ENCODE assay signal across 25 cellular contexts in the genomic region with DNA sequence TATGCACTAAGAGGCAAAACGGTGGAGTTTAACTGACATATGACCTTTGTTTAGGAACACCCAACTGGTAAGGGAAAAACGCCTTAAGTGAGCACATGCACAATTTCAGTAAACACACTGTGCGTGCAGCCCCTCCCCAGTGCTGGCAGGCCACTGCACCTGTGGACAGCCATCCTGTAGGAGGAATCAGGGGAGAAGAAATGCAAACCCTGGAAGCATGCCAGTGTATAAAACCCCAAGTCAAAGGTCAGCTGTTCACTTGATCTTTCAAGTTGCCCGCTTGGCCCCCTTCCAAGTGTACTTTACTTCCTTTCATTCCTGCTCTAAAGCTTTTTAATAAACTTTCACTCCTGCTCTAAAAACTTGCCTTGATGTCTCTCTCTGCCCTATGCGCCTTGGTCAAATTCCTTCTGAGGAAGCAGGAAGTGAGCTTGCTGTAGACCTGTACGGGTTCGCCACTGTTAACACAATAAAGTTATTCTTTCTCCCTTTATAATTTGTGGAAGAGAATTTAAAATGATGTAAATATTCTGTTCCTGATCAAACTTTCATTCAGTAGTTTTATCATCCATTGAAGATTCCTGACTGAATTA. TPM values are rescaled to one million over a fixed set of nuclear protein-coding genes. Genes with fewer than 3 reads are reported as not detected.
DNase-seq lines count a peak whose midpoint lies in the region; ATAC-seq, FAIRE-seq and TF ChIP-seq lines count a peak whose summit lies in the region.
"Had no signal": no experiment of that assay in that cellular context is flagged by ENCODE, and none has a peak within 500 bp of the region (broad histone marks: within the 10 kb centered on the region; RNA-seq: fewer than 3 reads in every experiment).

No MANE protein-coding gene starts in this region.

- peak overlapping the region in 1 of 5 donors; percentile 20 for H3K4me3 Mint-ChIP-seq in immature natural killer cell
- H3K4me3 Mint-ChIP-seq in stimulated activated naive CD8-positive, alpha-beta T cell treated with anti-CD3 and anti-CD28 coated beads, Interleukin-15, amount 100 ng/mL, for 72 hours, result no peak overlapping the region
- H3K4me3 Mint-ChIP-seq: dendritic cell treated with granulocyte-macrophage colony-stimulating factor and Interleukin-4, amounts not matched to agents 40 ng/mL and 50 ng/mL, for 4 days had no signal

- peaks cover 0 to 2% (median 0%) of the 10 kb centered on the region in 3 donors for H3K27me3 Mint-ChIP-seq in immature natural killer cell (ENCODE audit: low read depth in 3 of 3)
- no peaks in the 10 kb centered on the region for H3K27me3 Mint-ChIP-seq in stimulated activated naive CD8-positive, alpha-beta T cell treated with anti-CD3 and anti-CD28 coated beads, Interleukin-15, amount 100 ng/mL, for 72 hours
- H3K27me3 Mint-ChIP-seq: CD8-positive, alpha-beta memory T cell; dendritic cell treated with granulocyte-macrophage colony-stimulating factor and Interleukin-4, amounts not matched to agents 40 ng/mL and 50 ng/mL, for 4 days had no signal

- no peak overlapping the region for H2AFZ ChIP-seq in DND-41 (ENCODE audit: low read depth, low read length)

- ATAC-seq in DND-41 (ENCODE audit: insufficient read depth, low read depth), result peak; percentile 44
- ATAC-seq in pancreas, result peak in 3 of 4 donors; percentile 11 to 36 (median 31)
- no peak for ATAC-seq in GM19397 (IDR thresholded peaks at IDR 0.05; ENCODE audit: unreplicated experiment)
- no peak for ATAC-seq in stimulated activated naive CD8-positive, alpha-beta T cell treated with anti-CD3 and anti-CD28 coated beads, Interleukin-15, amount 100 ng/mL, for 72 hours
- no peak for ATAC-seq in HG03280 (IDR thresholded peaks at IDR 0.05; ENCODE audit: unreplicated experiment)
- ATAC-seq: Right ventricle myocardium inferior had no signal

- peaks cover 64 to 92% of the 10 kb centered on the region in 2 donors for H3K4me1 Mint-ChIP-seq in immature natural killer cell
- peaks cover 49% of the 10 kb centered on the region for H3K4me1 Mint-ChIP-seq in stimulated activated naive CD8-positive, alpha-beta T cell treated with anti-CD3 and anti-CD28 coated beads, Interleukin-15, amount 100 ng/mL, for 72 hours

- peaks cover 26% of the 10 kb centered on the region for H4K20me1 ChIP-seq in DND-41 (ENCODE audit: insufficient read depth, low read length)

- no peak overlapping the region for H3K9ac ChIP-seq in DND-41 (ENCODE audit: low read depth, low read length)

- peaks cover 86% of the 10 kb centered on the region for H3K79me2 ChIP-seq in DND-41 (ENCODE audit: insufficient read depth, low read length)

- DNase-seq in DND-41 (no peak), LoVo (ENCODE audit: low spot score) (peak; percentile 84), immature natural killer cell (no peak), pancreas (no peak), cortex of kidney (lab: John Stamatoyannopoulos, UW) (no peak)
- DNase-seq in stimulated activated naive CD8-positive, alpha-beta T cell treated with anti-CD3 and anti-CD28 coated beads, Interleukin-15, amount 100 ng/mL, for 72 hours, result no peak
- DNase-seq: activated CD4-positive, CD25-positive, alpha-beta regulatory T cell treated with anti-CD3 and anti-CD28 coated beads, Interleukin-2, amount 50 U/mL, for 72 hours; activated naive CD4-positive, alpha-beta T cell; activated T-cell treated with anti-CD3 and anti-CD28 coated beads, Interleukin-2, amount 50 U/mL, for 1 hour; amniotic stem cell; CD8-positive, alpha-beta memory T cell; KG1; MV-4-11; NCI-H1694 treated with DMSO at 0.1 percent for 48 hours; NCI-H2227 treated with DMSO at 0.1 percent for 48 hours; NCI-H748 treated with DMSO at 0.1 percent for 48 hours; SW 1271 had no signal

- H3K9me3 Mint-ChIP-seq in immature natural killer cell, result no peaks in the 10 kb centered on the region
- peaks cover 20 to 34% of the 10 kb centered on the region in 2 donors for H3K9me3 Mint-ChIP-seq in stimulated activated naive CD8-positive, alpha-beta T cell treated with anti-CD3 and anti-CD28 coated beads, Interleukin-15, amount 100 ng/mL, for 72 hours

- 0 out of 2 replicates have a peak overlapping the region, but pooled peaks have one; percentile 12 for H3K27ac ChIP-seq in DND-41 (ENCODE audit: low read length)
- no peak overlapping the region for H3K27ac ChIP-seq in pancreas
- H3K27ac ChIP-seq: prostate gland, thoracic aorta had no signal

- intact Hi-C loops in pancreas (cut with DNase I), result no loop called here

- 67 to 70% methylated on average over 7 of the region's 7 CpGs for WGBS in pancreas, 2 donors

- FAIRE-seq in pancreas (lab: Jason Lieb, UNC), result no peak
- FAIRE-seq: bronchial epithelial cell had no signal

- H3K27me3 ChIP-seq in DND-41 (ENCODE audit: insufficient read depth, low read length, poor library complexity) (no peaks in the 10 kb centered on the region), pancreas (no peaks in the 10 kb centered on the region)

- H3K4me3 ChIP-seq in DND-41 (ENCODE audit: low read depth in 1 of 2, low read length in 2 of 2) (no peak overlapping the region), pancreas (no peak overlapping the region)
- H3K4me3 ChIP-seq: HAP-1, prostate gland, thoracic aorta had no signal

- H3K27ac Mint-ChIP-seq in immature natural killer cell, result peak overlapping the region in 4 of 6 donors; percentile 1 to 59 (median 22)
- no peak overlapping the region for H3K27ac Mint-ChIP-seq in stimulated activated naive CD8-positive, alpha-beta T cell treated with anti-CD3 and anti-CD28 coated beads, Interleukin-15, amount 100 ng/mL, for 72 hours
- H3K27ac Mint-ChIP-seq: dendritic cell treated with granulocyte-macrophage colony-stimulating factor and Interleukin-4, amounts not matched to agents 40 ng/mL and 50 ng/mL, for 4 days had no signal

- H3K9me3 ChIP-seq in DND-41 (ENCODE audit: insufficient read depth, low read length, severe bottlenecking) (no peaks in the 10 kb centered on the region), pancreas (no peaks in the 10 kb centered on the region)
- H3K9me3 ChIP-seq: prostate gland, thoracic aorta had no signal

- peaks cover 5% of the 10 kb centered on the region; the same call in 1 of the 2 replicates for H3K36me3 ChIP-seq in DND-41 (ENCODE audit: insufficient read depth, low read length)
- H3K36me3 ChIP-seq in pancreas, result no peaks in the 10 kb centered on the region
- H3K36me3 ChIP-seq: HAP-1, prostate gland, thoracic aorta had no signal

- TF ChIP-seq CTCF in DND-41 (IDR thresholded peaks at IDR 0.05; ENCODE audit: borderline replicate concordance, extremely low read depth, low read length, poor library complexity, severe bottlenecking) (no peak), pancreas (IDR thresholded peaks at IDR 0.05) (no peak)

- H3K4me1 ChIP-seq in DND-41 (ENCODE audit: insufficient read depth, low read length) (peaks cover 8% of the 10 kb centered on the region), pancreas (peaks cover 2 to 13% (median 12%) of the 10 kb centered on the region in 3 donors)
- H3K4me1 ChIP-seq: prostate gland had no signal

- H3K4me2 ChIP-seq in DND-41 (ENCODE audit: insufficient read depth, low read length), result no peak overlapping the region

- peaks cover 4 to 10% (median 8%) of the 10 kb centered on the region in 3 donors for H3K36me3 Mint-ChIP-seq in immature natural killer cell

RNA-seq across cellular contexts. Expression of a gene that starts 31.8 kb away (rescaled TPM):
- polyA plus RNA-seq in immature natural killer cell, result 10 to 100 TPM in 1 of 3 donors, 1 to 10 TPM in 2; 9.6 to 12.1 (median 9.8) TPM
- total RNA-seq in pancreas, result 10 to 100 TPM; 14.0 to 24.8 (median 16.2) TPM
- polyA plus RNA-seq in pancreas, result 1 to 10 TPM; 4.3 to 8.1 TPM

Comparison
In these comparisons a context has a peak if more than half of its experiments do, and no peak if none do; other contexts are left out.
1. ATAC-seq: peak in DND-41 (single experiment) and pancreas (3 of 4); none in GM19397 (single experiment), stimulated activated naive CD8-positive, alpha-beta T cell treated with anti-CD3 and anti-CD28 coated beads, Interleukin-15, amount 100 ng/mL, for 72 hours (single experiment) and HG03280 (single experiment).
2. H3K27ac Mint-ChIP-seq: peak in immature natural killer cell (4 of 6); none in stimulated activated naive CD8-positive, alpha-beta T cell treated with anti-CD3 and anti-CD28 coated beads, Interleukin-15, amount 100 ng/mL, for 72 hours (0 of 2).